31 cellular contexts compared by ENCODE assay signal in the genomic region with DNA sequence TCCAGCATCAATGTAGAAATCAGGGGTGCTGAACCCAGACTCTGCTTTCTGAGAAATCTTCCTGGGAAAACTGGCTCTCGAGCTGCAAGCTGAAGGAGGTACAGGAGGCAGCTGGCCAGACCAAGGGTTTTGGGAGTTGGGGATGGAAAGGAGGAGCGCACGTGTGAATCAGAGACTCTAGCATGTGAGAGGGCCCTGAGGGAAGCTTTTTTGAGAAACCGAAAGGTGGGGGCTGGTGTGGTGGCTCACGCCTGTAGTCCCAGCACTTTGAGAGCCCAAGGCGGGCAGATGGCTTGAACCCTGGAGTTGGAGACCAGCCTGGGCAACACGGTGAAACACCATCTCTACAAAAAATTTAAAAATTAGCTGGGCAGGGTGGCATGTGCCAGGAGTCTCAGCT.
"Had no signal": no experiment of that assay in that cellular context is flagged by ENCODE, and none has a peak within 500 bp of the region (broad histone marks: within the 10 kb centered on the region; RNA-seq: fewer than 3 reads in every experiment).

No MANE protein-coding gene starts in this region.

- H3K27me3 ChIP-seq: brain microvascular endothelial cell, SJCRH30 had no signal

- H3K4me3 ChIP-seq: SJCRH30, SK-N-MC had no signal

- H3K4me3 Mint-ChIP-seq: activated CD4-positive, alpha-beta T cell treated with anti-CD3 and anti-CD28 coated beads, Interleukin-2, amount 10 ng/mL, durations not matched to agents 24 days and 14 days; activated CD8-positive, alpha-beta T cell treated with anti-CD3 and anti-CD28 coated beads for 36 hours; activated naive CD8-positive, alpha-beta T cell treated with anti-CD3 and anti-CD28 coated beads for 36 hours; activated T-cell treated with anti-CD3 and anti-CD28 coated beads, Interleukin-2, amount 50 U/mL, for 72 hours; activated T-helper 17 cell treated with anti-CD3 and anti-CD28 coated beads, Interleukin-2, amount 50 U/mL, for 72 hours had no signal

- H3K4me1 Mint-ChIP-seq: activated CD4-positive, alpha-beta T cell treated with anti-CD3 and anti-CD28 coated beads, Interleukin-2, amount 10 ng/mL, durations not matched to agents 24 days and 14 days; activated naive CD8-positive, alpha-beta T cell treated with anti-CD3 and anti-CD28 coated beads for 36 hours; activated T-helper 17 cell treated with anti-CD3 and anti-CD28 coated beads, Interleukin-2, amount 50 U/mL, for 72 hours had no signal

- H3K9me3 ChIP-seq: SJCRH30 had no signal

- DNase-seq: activated CD4-positive, alpha-beta T cell treated with anti-CD3 and anti-CD28 coated beads, Interleukin-2, amount 10 ng/mL, durations not matched to agents 24 days and 14 days; activated CD4-positive, alpha-beta T cell treated with anti-CD3 and anti-CD28 coated beads, Interleukin-2, amount 50 U/mL, for 4 hours; activated CD4-positive, CD25-positive, alpha-beta regulatory T cell; activated CD8-positive, alpha-beta T cell treated with anti-CD3 and anti-CD28 coated beads for 36 hours; activated effector memory CD4-positive, alpha-beta T cell treated with anti-CD3 and anti-CD28 coated beads, Interleukin-2, amount 50 U/mL, for 16 hours; activated naive CD4-positive, alpha-beta T cell; activated naive CD4-positive, alpha-beta T cell treated with anti-CD3 and anti-CD28 coated beads, Interleukin-2, amount 50 U/mL, for 16 hours; activated naive CD8-positive, alpha-beta T cell treated with anti-CD3 and anti-CD28 coated beads for 36 hours; activated T-cell treated with anti-CD3 and anti-CD28 coated beads, Interleukin-2, amount 50 U/mL, for 1 hour; activated T-cell treated with anti-CD3 and anti-CD28 coated beads, Interleukin-2, amount 50 U/mL, for 72 hours; amniotic stem cell; aorta; brain microvascular endothelial cell; central memory CD4-positive, alpha-beta T cell; NCI-H1092 treated with DMSO at 0.1 percent for 48 hours; NCI-H1417; NCI-H187; NCI-H2029 treated with DMSO at 0.1 percent for 48 hours; NCI-H2107; NCI-H2171; NCI-H510A; NCI-H526; NCI-H748 treated with DMSO at 0.1 percent for 48 hours; SHP77; T1000; WERI-Rb-1 had no signal

- H3K4me2 ChIP-seq: KMS-11 had no signal

- H3K27ac Mint-ChIP-seq: activated CD4-positive, alpha-beta T cell treated with anti-CD3 and anti-CD28 coated beads, Interleukin-2, amount 10 ng/mL, durations not matched to agents 24 days and 14 days; activated CD8-positive, alpha-beta T cell treated with anti-CD3 and anti-CD28 coated beads for 36 hours; activated naive CD8-positive, alpha-beta T cell treated with anti-CD3 and anti-CD28 coated beads for 36 hours; activated T-cell treated with anti-CD3 and anti-CD28 coated beads, Interleukin-2, amount 50 U/mL, for 72 hours; activated T-helper 17 cell treated with anti-CD3 and anti-CD28 coated beads, Interleukin-2, amount 50 U/mL, for 72 hours had no signal

- ATAC-seq: activated CD8-positive, alpha-beta T cell treated with anti-CD3 and anti-CD28 coated beads for 36 hours; activated T-cell treated with anti-CD3 and anti-CD28 coated beads, Interleukin-2, amount 50 U/mL, for 72 hours; activated T-helper 17 cell treated with anti-CD3 and anti-CD28 coated beads, Interleukin-2, amount 50 U/mL, for 72 hours; Panc1 had no signal

- H3K36me3 Mint-ChIP-seq: activated naive CD8-positive, alpha-beta T cell treated with anti-CD3 and anti-CD28 coated beads for 36 hours had no signal

- H3K36me3 ChIP-seq: brain microvascular endothelial cell, SJCRH30, WERI-Rb-1 had no signal

- H3K9ac ChIP-seq: KMS-11 had no signal

- H3K27ac ChIP-seq: brain microvascular endothelial cell, KMS-11, SJCRH30, SK-N-MC, WERI-Rb-1 had no signal

- H3K9me3 Mint-ChIP-seq: activated CD4-positive, alpha-beta T cell treated with anti-CD3 and anti-CD28 coated beads, Interleukin-2, amount 10 ng/mL, durations not matched to agents 24 days and 14 days; activated CD8-positive, alpha-beta T cell treated with anti-CD3 and anti-CD28 coated beads for 36 hours; activated naive CD8-positive, alpha-beta T cell treated with anti-CD3 and anti-CD28 coated beads for 36 hours; activated T-cell treated with anti-CD3 and anti-CD28 coated beads, Interleukin-2, amount 50 U/mL, for 72 hours; activated T-helper 17 cell treated with anti-CD3 and anti-CD28 coated beads, Interleukin-2, amount 50 U/mL, for 72 hours had no signal
